Comparison of ENCODE assay signal across 2 cellular contexts in genomic region chr1:149561806-149562205, GRCh38. TPM values are rescaled to one million over a fixed set of nuclear protein-coding genes. Genes with fewer than 3 reads are reported as not detected.
"Had no signal": no experiment of that assay in that cellular context is flagged by ENCODE, and none has a peak within 500 bp of the region (broad histone marks: within the 10 kb centered on the region; RNA-seq: fewer than 3 reads in every experiment).

No MANE protein-coding gene starts in this region.

RNA-seq across cellular contexts. Expression of gene PPIAL4C, which starts 21.8 kb away (rescaled TPM):
- total RNA-seq: M059J, SJSA1 had no signal
